Comparison of ENCODE assay signal across 10 cellular contexts in the genomic region with DNA sequence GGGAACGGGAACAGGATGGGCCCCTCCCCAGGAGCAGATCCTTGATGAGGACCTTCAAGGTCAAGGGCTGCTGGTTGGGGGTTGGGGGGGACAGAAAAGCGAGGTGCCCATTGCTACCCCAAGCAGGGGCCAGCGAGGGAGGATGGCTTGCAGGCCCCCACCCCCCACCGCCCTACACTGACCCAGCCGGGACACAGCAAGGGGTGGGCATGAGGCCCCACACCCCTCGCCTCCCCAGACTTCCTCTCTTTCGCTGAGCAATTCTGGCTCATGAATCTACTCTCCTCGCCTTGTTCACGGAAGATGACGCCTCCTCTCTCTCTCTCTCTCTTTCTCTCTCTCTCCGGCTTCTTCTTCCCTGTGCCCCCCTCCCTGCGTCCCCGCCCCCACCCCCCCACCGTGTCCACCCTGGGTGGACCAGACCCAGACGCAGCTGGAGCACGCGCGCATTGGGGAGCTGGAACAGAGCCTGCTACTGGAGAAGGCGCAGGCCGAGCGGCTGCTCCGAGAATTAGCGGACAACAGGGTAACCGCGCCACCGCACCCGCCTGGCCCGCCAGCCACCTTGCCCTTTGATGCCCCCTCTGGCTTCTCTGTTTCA.
DNase-seq lines count a peak whose midpoint lies in the region; ATAC-seq and TF ChIP-seq lines count a peak whose summit lies in the region.
"Had no signal": no experiment of that assay in that cellular context is flagged by ENCODE, and none has a peak within 500 bp of the region (broad histone marks: within the 10 kb centered on the region; RNA-seq: fewer than 3 reads in every experiment).

No MANE protein-coding gene starts in this region.

- no peaks in the 10 kb centered on the region for H3K9me3 ChIP-seq in right atrium auricular region

- H3K36me3 ChIP-seq in right atrium auricular region, result peaks cover 18% of the 10 kb centered on the region

- H3K27me3 Mint-ChIP-seq in neural crest cell (ENCODE audit: low read depth), result no peaks in the 10 kb centered on the region

- TF ChIP-seq CTCF in right atrium auricular region (IDR thresholded peaks at IDR 0.05) (no peak), neural crest cell (conservative IDR thresholded peaks at IDR 0.05) (no peak)

- no peaks in the 10 kb centered on the region for H3K9me3 Mint-ChIP-seq in neural crest cell
- H3K9me3 Mint-ChIP-seq in activated naive CD4-positive, alpha-beta T cell treated with anti-CD3 and anti-CD28 coated beads, Interleukin-2, amount 50 U/mL, for 72 hours, result no peaks in the 10 kb centered on the region

- H3K4me3 ChIP-seq in right atrium auricular region, result peak overlapping the region; percentile 3 to 24

- H3K36me3 Mint-ChIP-seq in neural crest cell (ENCODE audit: low read depth), result peaks cover 3% of the 10 kb centered on the region
- H3K36me3 Mint-ChIP-seq in activated naive CD4-positive, alpha-beta T cell treated with anti-CD3 and anti-CD28 coated beads, Interleukin-2, amount 50 U/mL, for 72 hours, result no peaks in the 10 kb centered on the region

- no peak for ATAC-seq in activated naive CD4-positive, alpha-beta T cell treated with anti-CD3 and anti-CD28 coated beads, Interleukin-2, amount 50 U/mL, for 72 hours

- peak overlapping the region; percentile 19 for H3K4me3 Mint-ChIP-seq in neural crest cell

- DNase-seq in Ammon's horn (ENCODE audit: low spot score) (peak; percentile 82), amniotic epithelial cell (ENCODE audit: low read depth) (peak; percentile 22), right atrium auricular region (ENCODE audit: low spot score) (no peak), neural crest cell (ENCODE audit: low read depth, low spot score) (no peak), activated T-cell treated with anti-CD3 and anti-CD28 coated beads for 4 hours (no peak), NCI-H1930 (lab: John Stamatoyannopoulos, UW) (no peak)
- no peak for DNase-seq in activated naive CD4-positive, alpha-beta T cell treated with anti-CD3 and anti-CD28 coated beads, Interleukin-2, amount 50 U/mL, for 72 hours (ENCODE audit: low spot score in 2 of 2)
- no peak for DNase-seq in stimulated activated CD8-positive, alpha-beta memory T cell treated with anti-CD3 and anti-CD28 coated beads, Interleukin-4, amount 100 ng/mL, for 48 hours
- DNase-seq: IMR-90, NCI-H446 had no signal

- peaks cover 28% of the 10 kb centered on the region for H3K4me1 Mint-ChIP-seq in neural crest cell

- no peaks in the 10 kb centered on the region for H3K27me3 ChIP-seq in right atrium auricular region

- peak overlapping the region; percentile 29 to 39 for H3K27ac ChIP-seq in right atrium auricular region

- peaks cover 0 to 16% of the 10 kb centered on the region in 2 donors for H3K4me1 ChIP-seq in right atrium auricular region

- no peak overlapping the region for H3K27ac Mint-ChIP-seq in neural crest cell (ENCODE audit: unreplicated experiment)
- no peak overlapping the region for H3K27ac Mint-ChIP-seq in activated naive CD4-positive, alpha-beta T cell treated with anti-CD3 and anti-CD28 coated beads, Interleukin-2, amount 50 U/mL, for 72 hours

Comparison
In these comparisons a context has a peak if more than half of its experiments do, and no peak if none do; other contexts are left out.
1. DNase-seq: peak in Ammon's horn (single experiment) and amniotic epithelial cell (single experiment); none in right atrium auricular region (single experiment), neural crest cell (single experiment), activated T-cell treated with anti-CD3 and anti-CD28 coated beads for 4 hours (single experiment), NCI-H1930 (0 of 2), activated naive CD4-positive, alpha-beta T cell treated with anti-CD3 and anti-CD28 coated beads, Interleukin-2, amount 50 U/mL, for 72 hours (0 of 2) and stimulated activated CD8-positive, alpha-beta memory T cell treated with anti-CD3 and anti-CD28 coated beads, Interleukin-4, amount 100 ng/mL, for 48 hours (single experiment).